Comparison of ENCODE assay signal across 9 cellular contexts in the genomic region with DNA sequence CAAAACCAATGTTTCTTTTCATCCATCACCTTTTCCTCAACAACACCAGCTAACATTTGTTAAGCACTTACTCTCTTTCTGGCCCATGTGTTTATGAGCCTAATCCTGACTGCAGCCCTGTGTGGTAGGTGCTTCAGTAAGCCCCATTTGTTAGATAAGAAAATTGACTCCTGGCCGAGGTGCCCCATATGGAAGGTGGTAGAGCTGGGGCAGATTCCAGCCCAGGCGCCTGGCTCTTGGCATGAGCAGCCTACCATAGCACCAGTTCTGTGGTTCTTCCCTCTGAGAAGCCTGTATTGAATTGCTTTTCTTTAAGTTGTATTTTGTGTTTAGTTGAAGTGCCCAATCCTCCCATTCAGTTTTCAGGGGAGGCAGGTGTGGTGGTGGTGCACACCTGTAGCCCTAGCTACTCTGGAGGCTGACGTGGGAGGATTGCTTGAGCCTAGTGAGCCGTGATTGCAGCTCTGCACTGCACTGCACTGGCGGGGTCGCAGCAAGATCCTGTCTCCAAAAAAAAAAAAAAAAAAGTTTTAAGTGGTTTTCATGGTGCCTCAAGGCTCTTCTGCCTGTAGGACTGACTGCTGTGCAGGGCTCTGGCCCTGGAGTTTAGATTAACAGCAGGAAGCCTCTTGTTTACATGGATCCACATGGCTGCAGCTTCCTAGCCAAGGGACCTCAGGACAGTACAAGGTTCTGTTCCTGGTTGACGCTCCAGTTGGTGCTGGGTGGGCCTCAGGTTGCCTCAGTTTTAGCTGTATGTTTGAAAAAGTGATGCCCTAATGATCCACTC.
DNase-seq lines count a peak whose midpoint lies in the region; ATAC-seq, FAIRE-seq and TF ChIP-seq lines count a peak whose summit lies in the region.
"Had no signal": no experiment of that assay in that cellular context is flagged by ENCODE, and none has a peak within 500 bp of the region (broad histone marks: within the 10 kb centered on the region; RNA-seq: fewer than 3 reads in every experiment).

No MANE protein-coding gene starts in this region.

- H3K79me2 ChIP-seq in DND-41 (ENCODE audit: insufficient read depth, low read length), result no peaks in the 10 kb centered on the region

- H3K27ac ChIP-seq in CD4-positive, CD25-positive, alpha-beta regulatory T cell (ENCODE audit: insufficient read depth, low read length, poor library complexity, severe bottlenecking), result peak overlapping the region; percentile 53
- peak overlapping the region; percentile 46 for H3K27ac ChIP-seq in DND-41 (ENCODE audit: low read length)

- peak overlapping the region in 3 of 4 donors; percentile 60 to 80 (median 63) for H3K4me3 Mint-ChIP-seq in CD4-positive, CD25-positive, alpha-beta regulatory T cell
- no peak overlapping the region for H3K4me3 Mint-ChIP-seq in mesothelial cell of epicardium

- no peaks in the 10 kb centered on the region for H3K36me3 Mint-ChIP-seq in CD4-positive, CD25-positive, alpha-beta regulatory T cell
- peaks cover 0 to 6% of the 10 kb centered on the region in 2 donors for H3K36me3 Mint-ChIP-seq in activated naive CD4-positive, alpha-beta T cell treated with anti-CD3 and anti-CD28 coated beads, Interleukin-2, amount 50 U/mL, for 72 hours
- H3K36me3 Mint-ChIP-seq in mesothelial cell of epicardium, result no peaks in the 10 kb centered on the region

- DNase-seq in CD4-positive, CD25-positive, alpha-beta regulatory T cell, result no peak
- DNase-seq in DND-41, result no peak
- DNase-seq in activated naive CD4-positive, alpha-beta T cell treated with anti-CD3 and anti-CD28 coated beads, Interleukin-2, amount 50 U/mL, for 72 hours (ENCODE audit: low spot score in 2 of 2), result no peak
- no peak for DNase-seq in mesothelial cell of epicardium (ENCODE audit: low spot score in 2 of 2, unreplicated experiment in 2 of 2)
- no peak for DNase-seq in NK-92 (lab: John Stamatoyannopoulos, UW; ENCODE audit: unreplicated experiment)
- DNase-seq in H54 (ENCODE audit: insufficient read length, low spot score), result no peak
- no peak for DNase-seq in H7
- DNase-seq: NCI-H748 treated with DMSO at 0.1 percent for 48 hours had no signal

- no peak overlapping the region for H2AFZ ChIP-seq in DND-41 (ENCODE audit: low read depth, low read length)

- H3K4me1 ChIP-seq in CD4-positive, CD25-positive, alpha-beta regulatory T cell (ENCODE audit: control insufficient read depth, insufficient read depth, low read length, poor library complexity, severe bottlenecking), result peaks cover 35% of the 10 kb centered on the region
- H3K4me1 ChIP-seq in DND-41 (ENCODE audit: insufficient read depth, low read length), result peaks cover 12% of the 10 kb centered on the region

- peak; percentile 13 to 22 for ATAC-seq in CD4-positive, CD25-positive, alpha-beta regulatory T cell (ENCODE audit: low read depth in 2 of 2)
- ATAC-seq in DND-41 (ENCODE audit: insufficient read depth, low read depth), result peak; percentile 37
- peak in 1 of 2 donors; percentile 7 for ATAC-seq in activated naive CD4-positive, alpha-beta T cell treated with anti-CD3 and anti-CD28 coated beads, Interleukin-2, amount 50 U/mL, for 72 hours
- ATAC-seq: esophagus mucosa had no signal

- H3K27ac Mint-ChIP-seq in CD4-positive, CD25-positive, alpha-beta regulatory T cell, result peak overlapping the region; percentile 60 to 89 (median 87)
- peak overlapping the region; percentile 3 to 82 for H3K27ac Mint-ChIP-seq in activated naive CD4-positive, alpha-beta T cell treated with anti-CD3 and anti-CD28 coated beads, Interleukin-2, amount 50 U/mL, for 72 hours
- peak overlapping the region; percentile 39 for H3K27ac Mint-ChIP-seq in mesothelial cell of epicardium

- no peaks in the 10 kb centered on the region for H3K27me3 Mint-ChIP-seq in CD4-positive, CD25-positive, alpha-beta regulatory T cell
- no peaks in the 10 kb centered on the region for H3K27me3 Mint-ChIP-seq in mesothelial cell of epicardium (ENCODE audit: low read depth)

- H3K9me3 ChIP-seq in CD4-positive, CD25-positive, alpha-beta regulatory T cell (ENCODE audit: control insufficient read depth in 2 of 2, low read length in 2 of 2), result no peaks in the 10 kb centered on the region
- no peaks in the 10 kb centered on the region for H3K9me3 ChIP-seq in DND-41 (ENCODE audit: insufficient read depth, low read length, severe bottlenecking)

- H3K4me1 Mint-ChIP-seq in CD4-positive, CD25-positive, alpha-beta regulatory T cell, result peaks cover 19 to 47% (median 25%) of the 10 kb centered on the region in 4 donors
- peaks cover 45% of the 10 kb centered on the region for H3K4me1 Mint-ChIP-seq in mesothelial cell of epicardium

- H3K36me3 ChIP-seq in CD4-positive, CD25-positive, alpha-beta regulatory T cell (ENCODE audit: control insufficient read depth, insufficient read depth, low read length), result no peaks in the 10 kb centered on the region
- H3K36me3 ChIP-seq in DND-41 (ENCODE audit: insufficient read depth, low read length), result no peaks in the 10 kb centered on the region
- no peaks in the 10 kb centered on the region for H3K36me3 ChIP-seq in H7 (replicated peaks; ENCODE audit: control insufficient read depth, insufficient read depth, low read length)

- no peak overlapping the region for H3K4me2 ChIP-seq in DND-41 (ENCODE audit: insufficient read depth, low read length)

- H3K27me3 ChIP-seq in CD4-positive, CD25-positive, alpha-beta regulatory T cell (ENCODE audit: control insufficient read depth, insufficient read depth, low read length), result no peaks in the 10 kb centered on the region
- H3K27me3 ChIP-seq in DND-41 (ENCODE audit: insufficient read depth, low read length, poor library complexity) (no peaks in the 10 kb centered on the region), H7 (ENCODE audit: control insufficient read depth, insufficient read depth, low read length) (no peaks in the 10 kb centered on the region)

- TF ChIP-seq CTCF in DND-41 (IDR thresholded peaks at IDR 0.05; ENCODE audit: borderline replicate concordance, extremely low read depth, low read length, poor library complexity, severe bottlenecking), result no peak
- no peak for TF ChIP-seq CTCF in mesothelial cell of epicardium (IDR thresholded peaks at IDR 0.05; ENCODE audit: unreplicated experiment)

- no peaks in the 10 kb centered on the region for H4K20me1 ChIP-seq in DND-41 (ENCODE audit: insufficient read depth, low read length)

- no peak for TF ChIP-seq POLR2A in H54 (IDR thresholded peaks at IDR 0.05; ENCODE audit: low read depth, low read length)

- no peak overlapping the region for H3K9ac ChIP-seq in DND-41 (ENCODE audit: low read depth, low read length)

- H3K4me3 ChIP-seq in CD4-positive, CD25-positive, alpha-beta regulatory T cell (ENCODE audit: low read depth, low read length), result peak overlapping the region; percentile 33
- H3K4me3 ChIP-seq in DND-41 (ENCODE audit: low read depth in 1 of 2, low read length in 2 of 2) (no peak overlapping the region), H7 (ENCODE audit: insufficient read depth, low read depth, low read length) (no peak overlapping the region)

- H3K9me3 Mint-ChIP-seq in CD4-positive, CD25-positive, alpha-beta regulatory T cell, result peaks cover 0 to 2% (median 0%) of the 10 kb centered on the region in 7 donors
- H3K9me3 Mint-ChIP-seq in activated naive CD4-positive, alpha-beta T cell treated with anti-CD3 and anti-CD28 coated beads, Interleukin-2, amount 50 U/mL, for 72 hours, result no peaks in the 10 kb centered on the region
- H3K9me3 Mint-ChIP-seq in mesothelial cell of epicardium, result no peaks in the 10 kb centered on the region

- no peak for FAIRE-seq in H54 (lab: Jason Lieb, UNC)
